29 cellular contexts compared by ENCODE assay signal in the genomic region with DNA sequence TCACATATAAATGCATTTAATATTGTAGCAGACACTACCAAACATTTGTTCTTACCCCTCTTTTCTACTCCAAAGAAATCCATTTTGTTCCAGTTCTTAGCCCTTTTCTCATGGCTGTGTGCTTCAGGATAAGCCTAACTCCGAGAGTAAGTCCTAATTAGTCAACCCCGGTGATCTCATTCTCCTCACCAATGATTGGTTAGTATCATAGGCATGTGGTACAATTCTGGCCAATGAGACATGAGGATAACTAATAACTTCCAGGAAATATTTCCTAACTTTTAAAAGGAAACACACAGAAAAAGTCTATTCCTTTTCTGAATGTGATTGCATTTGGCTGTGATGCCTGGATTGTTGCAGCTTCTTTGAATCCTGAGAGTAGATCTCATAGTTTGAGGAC.
"Had no signal": no experiment of that assay in that cellular context is flagged by ENCODE, and none has a peak within 500 bp of the region (broad histone marks: within the 10 kb centered on the region; RNA-seq: fewer than 3 reads in every experiment).

No MANE protein-coding gene starts in this region.

- H3K27ac ChIP-seq: adrenal gland, ascending aorta, cardiac muscle cell, colonic mucosa, epithelial cell of prostate, esophagus squamous epithelium, gastrocnemius medialis, hepatocyte, right atrium auricular region, suprapubic skin, tibial artery, upper lobe of right lung had no signal

- H3K4me2 ChIP-seq: hepatocyte had no signal

- H3K4me1 ChIP-seq: adrenal gland, ascending aorta, colonic mucosa, esophagus squamous epithelium, gastrocnemius medialis, right atrium auricular region, suprapubic skin, tibial artery, upper lobe of right lung had no signal

- H3K36me3 ChIP-seq: adrenal gland, ascending aorta, cardiac muscle cell, colonic mucosa, esophagus squamous epithelium, gastrocnemius medialis, right atrium auricular region, suprapubic skin, tibial artery, upper lobe of right lung had no signal

- H2AFZ ChIP-seq: hepatocyte had no signal

- H3K4me3 ChIP-seq: adrenal gland, ascending aorta, cardiac muscle cell, colonic mucosa, esophagus squamous epithelium, gastrocnemius medialis, hepatocyte, right atrium auricular region, suprapubic skin, tibial artery, upper lobe of right lung had no signal

- DNase-seq: activated CD4-positive, alpha-beta memory T cell treated with anti-CD3 and anti-CD28 coated beads for 36 hours; activated CD4-positive, alpha-beta T cell treated with anti-CD3 and anti-CD28 coated beads, Interleukin-2, amount 10 ng/mL, durations not matched to agents 24 days and 14 days; activated CD4-positive, CD25-positive, alpha-beta regulatory T cell treated with anti-CD3 and anti-CD28 coated beads, Interleukin-2, amount 50 U/mL, for 72 hours; activated CD8-positive, alpha-beta memory T cell treated with anti-CD3 and anti-CD28 coated beads, Interleukin-2, amount 50 U/mL, for 4 hours; activated effector memory CD4-positive, alpha-beta T cell treated with anti-CD3 and anti-CD28 coated beads, Interleukin-2, amount 50 U/mL, for 16 hours; activated naive CD4-positive, alpha-beta T cell treated with anti-CD3 and anti-CD28 coated beads for 36 hours; activated naive CD8-positive, alpha-beta T cell treated with anti-CD3 and anti-CD28 coated beads for 36 hours; activated T-cell treated with anti-CD3 and anti-CD28 coated beads, Interleukin-2, amount 50 U/mL, for 1 hour; adrenal gland; cerebellar nuclear complex; colonic mucosa; effector CD8-positive, alpha-beta T cell; esophagus squamous epithelium; gastrocnemius medialis; glutamatergic neuron; islet precursor cell; midbrain; naive thymus-derived CD8-positive, alpha-beta T cell; stimulated activated CD4-positive, alpha-beta T cell treated with anti-CD3 and anti-CD28 coated beads, Interleukin-15, amount 100 ng/mL, for 24 hours; stimulated activated CD4-positive, alpha-beta T cell treated with anti-CD3 and anti-CD28 coated beads, Interleukin-2, amount 100 ng/mL, for 24 hours; stimulated activated naive CD4-positive, alpha-beta T cell; tibial artery; upper lobe of right lung had no signal

- H3K79me2 ChIP-seq: hepatocyte had no signal

- H3K9me3 ChIP-seq: adrenal gland, ascending aorta, colonic mucosa, esophagus squamous epithelium, gastrocnemius medialis, right atrium auricular region, suprapubic skin, tibial artery, upper lobe of right lung had no signal

- H3K27me3 ChIP-seq: adrenal gland, ascending aorta, cardiac muscle cell, colonic mucosa, esophagus squamous epithelium, gastrocnemius medialis, hepatocyte, right atrium auricular region, suprapubic skin, tibial artery, upper lobe of right lung had no signal

- ATAC-seq: gastrocnemius medialis; naive thymus-derived CD8-positive, alpha-beta T cell; upper lobe of right lung had no signal
